Comparison of ENCODE assay signal across 10 cellular contexts in the genomic region with DNA sequence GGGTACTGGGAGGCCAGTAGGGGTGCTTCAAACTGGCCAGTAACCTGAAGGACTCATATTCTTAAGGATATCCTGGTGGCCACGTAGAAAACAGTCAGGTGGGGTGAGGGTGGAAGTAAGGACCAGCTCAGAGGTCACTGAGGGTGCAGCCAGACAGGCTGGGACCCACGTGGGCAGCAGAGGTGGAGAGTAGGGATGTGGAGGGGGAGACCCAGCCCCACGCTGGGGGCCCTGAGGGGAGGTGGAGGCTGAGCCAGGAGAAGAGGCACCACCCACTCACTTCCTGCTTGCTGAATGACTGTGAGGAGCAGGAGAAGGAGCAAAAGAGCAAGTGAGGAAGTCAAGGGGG. TPM values are rescaled to one million over a fixed set of nuclear protein-coding genes. Genes with fewer than 3 reads are reported as not detected.
DNase-seq lines count a peak whose midpoint lies in the region; ATAC-seq, FAIRE-seq and TF ChIP-seq lines count a peak whose summit lies in the region.
"Had no signal": no experiment of that assay in that cellular context is flagged by ENCODE, and none has a peak within 500 bp of the region (broad histone marks: within the 10 kb centered on the region; RNA-seq: fewer than 3 reads in every experiment).

No MANE protein-coding gene starts in this region.

- FAIRE-seq in keratinocyte (lab: Jason Lieb, UNC): no peak

- no peaks in the 10 kb centered on the region for H3K36me3 Mint-ChIP-seq in progenitor cell of endocrine pancreas (ENCODE audit: insufficient read depth)

- peaks cover 35% of the 10 kb centered on the region for H3K4me1 ChIP-seq in keratinocyte (ENCODE audit: control insufficient read depth, extremely low read depth, insufficient read depth, low read length)

- peak overlapping the region; percentile 45 for H3K4me3 Mint-ChIP-seq in progenitor cell of endocrine pancreas (ENCODE audit: low read depth)

- CTCF ChIA-PET in AG04450 (lab: Charles Lee): interaction anchor here (0.9 to 1.0 kb wide), 2 partner anchors 15 to 51 kb away, joined by 3 read pairs; no protein-coding TSS in a partner anchor

- ATAC-seq in HG02759 (IDR thresholded peaks at IDR 0.05; ENCODE audit: unreplicated experiment): no peak
- no peak for ATAC-seq in HG03039 (IDR thresholded peaks at IDR 0.05; ENCODE audit: unreplicated experiment)

- H3K9me3 ChIP-seq in AG04450 (ENCODE audit: control insufficient read depth, insufficient read depth, low read length) (no peaks in the 10 kb centered on the region), keratinocyte (ENCODE audit: control insufficient read depth, low read depth, low read length) (no peaks in the 10 kb centered on the region)

- no peaks in the 10 kb centered on the region for H3K9me1 ChIP-seq in keratinocyte (ENCODE audit: control insufficient read depth, extremely low read depth, insufficient read depth, low read length)

- peaks cover 4% of the 10 kb centered on the region for H3K9me3 Mint-ChIP-seq in progenitor cell of endocrine pancreas (ENCODE audit: low read depth)

- H3K4me3 ChIP-seq in AG04450 (ENCODE audit: low read depth, low read length) (no peak overlapping the region), keratinocyte (ENCODE audit: control insufficient read depth in 2 of 3, extremely low read depth in 1 of 3, insufficient read depth in 2 of 3, low read depth in 1 of 3, low read length in 3 of 3) (no peak overlapping the region)
- H3K4me3 ChIP-seq: lung had no signal

- DNase-seq in AG04450 (ENCODE audit: low read depth, low spot score) (no peak), amniotic epithelial cell (ENCODE audit: low read depth) (peak; percentile 44), keratinocyte (ENCODE audit: low read depth, low spot score) (no peak), progenitor cell of endocrine pancreas (ENCODE audit: low spot score, unreplicated experiment) (no peak), T-helper 1 cell (no peak)
- no peak for DNase-seq in activated T-cell treated with anti-CD3 and anti-CD28 coated beads, Interleukin-2, amount 50 U/mL, for 48 hours
- DNase-seq: activated CD8-positive, alpha-beta memory T cell treated with anti-CD3 and anti-CD28 coated beads, Interleukin-2, amount 50 U/mL, for 4 hours had no signal

- H3K79me2 ChIP-seq in keratinocyte (ENCODE audit: control insufficient read depth, insufficient read depth, low read length): no peaks in the 10 kb centered on the region

- no peaks in the 10 kb centered on the region for H3K27me3 ChIP-seq in AG04450 (ENCODE audit: control insufficient read depth, insufficient read depth, low read length)
- no peaks in the 10 kb centered on the region for H3K27me3 ChIP-seq in keratinocyte (ENCODE audit: control insufficient read depth, extremely low read depth, insufficient read depth, low read length)

- dilution Hi-C loops in keratinocyte (cut with MboI; ENCODE audit: extremely low pct_ligation_motif_present, low sequenced_read_pairs): no loop called here

- H2AFZ ChIP-seq in keratinocyte (ENCODE audit: control insufficient read depth, low read length): no peak overlapping the region

- peak overlapping the region; percentile 96 for H3K27ac ChIP-seq in AG04450 (ENCODE audit: low read depth, low read length)
- H3K27ac ChIP-seq in keratinocyte (ENCODE audit: control insufficient read depth, insufficient read depth, low read length): peak overlapping the region; percentile 89

- no peaks in the 10 kb centered on the region for H3K36me3 ChIP-seq in keratinocyte (ENCODE audit: control insufficient read depth in 2 of 2, extremely low read depth in 1 of 2, insufficient read depth in 2 of 2, low read length in 2 of 2)

- peak overlapping the region; percentile 81 for H3K4me2 ChIP-seq in keratinocyte (ENCODE audit: control insufficient read depth, extremely low read depth, insufficient read depth, low read depth, low read length)

- POLR2A ChIA-PET in AG04450 (lab: Yijun Ruan, JAX): interaction anchor here (0.9 to 1.6 kb wide), 2 partner anchors 11 to 83 kb away, joined by 3 read pairs; no protein-coding TSS in a partner anchor

- TF ChIP-seq CTCF in AG04450 (IDR thresholded peaks at IDR 0.05; ENCODE audit: low read depth, low read length) (no peak), keratinocyte (optimal IDR thresholded peaks at IDR 0.05 in 1 of 3, IDR thresholded peaks at IDR 0.05 in 1 of 3, conservative IDR thresholded peaks at IDR 0.05 in 1 of 3; ENCODE audit: extremely low read depth in 1 of 3, insufficient read depth in 2 of 3, low read length in 3 of 3) (no peak), progenitor cell of endocrine pancreas (IDR thresholded peaks at IDR 0.05; ENCODE audit: unreplicated experiment) (no peak)

- H3K27me3 Mint-ChIP-seq in progenitor cell of endocrine pancreas: peaks cover 5% of the 10 kb centered on the region

- peaks cover 57% of the 10 kb centered on the region for H3K4me1 Mint-ChIP-seq in progenitor cell of endocrine pancreas (ENCODE audit: low read depth)

- H3K9ac ChIP-seq in keratinocyte (ENCODE audit: control insufficient read depth, extremely low read depth, insufficient read depth, low read length): peak overlapping the region; percentile 60

- no peaks in the 10 kb centered on the region for H4K20me1 ChIP-seq in keratinocyte (ENCODE audit: control insufficient read depth, extremely low read depth, insufficient read depth, low read length)

- H3K27ac Mint-ChIP-seq in progenitor cell of endocrine pancreas: peak overlapping the region; percentile 99

RNA-seq across cellular contexts. Expression of a gene that starts 12.6 kb away (rescaled TPM):
- 1.8 and 2.4 TPM in 2 replicates for polyA plus RNA-seq in AG04450 (2011; rRNA removed)
- polyA minus RNA-seq in AG04450 (2011; rRNA and poly(A)+ RNA removed): 0.78 and 2.1 TPM in 2 replicates
- polyA plus RNA-seq in keratinocyte: 0.33 to 1.5 TPM (median 0.50 TPM) in 3 replicates
- 2.4 TPM for polyA plus RNA-seq in keratinocyte (2011; ENCODE audit: low read depth)
- polyA plus RNA-seq in keratinocyte (2011; cell fraction: cytosol; rRNA removed): 0.53 and 0.94 TPM in 2 replicates
- 4.0 and 4.3 TPM in 2 replicates for polyA plus RNA-seq in keratinocyte (2011; cell fraction: nucleus; rRNA removed)
- 0.33 and 6.3 TPM in 2 replicates for polyA plus RNA-seq in keratinocyte (2012; ENCODE audit: low replicate concordance)
- polyA minus RNA-seq in keratinocyte: 0.99 to 1.1 TPM in 2 of 3 replicates, not detected in the other
- polyA minus RNA-seq in keratinocyte (2011; cell fraction: cytosol; rRNA and poly(A)+ RNA removed): not detected
- 2.6 and 3.6 TPM in 2 replicates for polyA minus RNA-seq in keratinocyte (2011; cell fraction: nucleus; rRNA and poly(A)+ RNA removed)
- total RNA-seq in progenitor cell of endocrine pancreas: 5.2 and 8.0 TPM in 2 replicates

RNA-seq across cellular contexts. Expression of a gene that starts 18.4 kb away (rescaled TPM):
- polyA plus RNA-seq in AG04450 (2011; rRNA removed) (not detected in 2 replicates), keratinocyte (not detected in 3 replicates)
- polyA minus RNA-seq in AG04450 (2011; rRNA and poly(A)+ RNA removed): 0.13 TPM in 1 of 2 replicates, not detected in the other
- polyA plus RNA-seq in keratinocyte (2011; ENCODE audit: low read depth): not detected
- not detected in 2 replicates for polyA plus RNA-seq in keratinocyte (2011; cell fraction: cytosol; rRNA removed)
- not detected in 2 replicates for polyA plus RNA-seq in keratinocyte (2011; cell fraction: nucleus; rRNA removed)
- polyA plus RNA-seq in keratinocyte (2012; ENCODE audit: low replicate concordance): not detected in 2 replicates
- polyA minus RNA-seq in keratinocyte: not detected in 3 replicates
- not detected for polyA minus RNA-seq in keratinocyte (2011; cell fraction: cytosol; rRNA and poly(A)+ RNA removed)
- not detected in 2 replicates for polyA minus RNA-seq in keratinocyte (2011; cell fraction: nucleus; rRNA and poly(A)+ RNA removed)
- total RNA-seq in progenitor cell of endocrine pancreas: 37.7 and 39.5 TPM in 2 replicates

RNA-seq across cellular contexts. Expression of a gene that starts 38.4 kb away (rescaled TPM):
- not detected in 2 replicates for polyA plus RNA-seq in AG04450 (2011; rRNA removed)
- not detected in 2 replicates for polyA minus RNA-seq in AG04450 (2011; rRNA and poly(A)+ RNA removed)
- not detected in 3 replicates for polyA plus RNA-seq in keratinocyte
- not detected for polyA plus RNA-seq in keratinocyte (2011; ENCODE audit: low read depth)
- polyA plus RNA-seq in keratinocyte (2011; cell fraction: cytosol; rRNA removed): not detected in 2 replicates
- polyA plus RNA-seq in keratinocyte (2011; cell fraction: nucleus; rRNA removed): not detected in 2 replicates
- not detected in 2 replicates for polyA plus RNA-seq in keratinocyte (2012; ENCODE audit: low replicate concordance)
- not detected in 3 replicates for polyA minus RNA-seq in keratinocyte
- polyA minus RNA-seq in keratinocyte (2011; cell fraction: cytosol; rRNA and poly(A)+ RNA removed): not detected
- not detected in 2 replicates for polyA minus RNA-seq in keratinocyte (2011; cell fraction: nucleus; rRNA and poly(A)+ RNA removed)
- total RNA-seq in progenitor cell of endocrine pancreas: 5.9 and 7.3 TPM in 2 replicates
- polyA plus RNA-seq: lung had no signal
